In the genomic region with DNA sequence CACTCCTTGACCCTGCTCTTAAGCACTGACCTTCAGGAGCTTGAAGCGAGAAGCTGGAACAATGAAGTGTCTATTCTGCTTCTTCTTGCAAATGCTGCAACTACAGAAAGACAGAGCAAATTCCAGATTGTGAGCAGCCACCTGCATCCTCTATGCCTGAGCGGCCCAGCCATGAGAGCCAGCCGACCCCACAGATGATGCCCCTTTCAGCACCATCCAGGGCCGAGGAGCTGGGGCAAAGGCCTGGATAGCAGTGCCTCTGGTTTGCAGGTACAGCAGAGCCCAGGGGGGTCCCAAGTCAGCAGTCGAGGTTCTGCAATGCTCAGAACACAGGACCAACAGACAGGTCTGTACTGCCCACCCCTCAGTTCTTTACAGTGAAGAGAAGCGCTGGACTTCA, we compare ENCODE assay signal across 33 cellular contexts. TPM values are rescaled to one million over a fixed set of nuclear protein-coding genes. Genes with fewer than 3 reads are reported as not detected.
"Had no signal": no experiment of that assay in that cellular context is flagged by ENCODE, and none has a peak within 500 bp of the region (broad histone marks: within the 10 kb centered on the region; RNA-seq: fewer than 3 reads in every experiment).

No MANE protein-coding gene starts in this region.

- H3K4me2 ChIP-seq: SK-N-SH had no signal

- H3K9me3 Mint-ChIP-seq: activated CD4-positive, alpha-beta T cell treated with anti-CD3 and anti-CD28 coated beads, Interleukin-2, amount 10 ng/mL, durations not matched to agents 7 days and 5 days; activated naive CD4-positive, alpha-beta T cell treated with anti-CD3 and anti-CD28 coated beads, Interleukin-2, amount 50 U/mL, for 24 hours; activated naive CD8-positive, alpha-beta T cell treated with anti-CD3 and anti-CD28 coated beads, Interleukin-2, amount 10 ng/mL, durations not matched to agents 7 days and 5 days; activated T-cell treated with anti-CD3 and anti-CD28 coated beads, Interleukin-2, amount 50 U/mL, for 4 hours; activated T-helper 1 cell treated with anti-CD3 and anti-CD28 coated beads, Interleukin-12 subunit alpha, Interleukin-12 subunit beta, Interleukin-2, Interleukin-4 antibody, amounts not matched to agents 30 ng/mL and 10 ng/mL and 1 ng/mL, durations not matched to agents 14 hours and 24 hours and 36 hours; central memory CD8-positive, alpha-beta T cell; T-helper 1 cell treated with Interleukin-12 subunit alpha and Interleukin-12 subunit beta and Interleukin-4 antibody, amounts not matched to agents 30 μg/mL and 1 μg/mL, for 36 hours; T-helper 2 cell treated with Interferon-gamma antibody and Interleukin-4, amounts not matched to agents 5 μg/mL and 100 μg/mL, for 36 hours; WTC11 had no signal

- H3K4me3 Mint-ChIP-seq: activated CD4-positive, alpha-beta T cell treated with anti-CD3 and anti-CD28 coated beads for 36 hours; activated CD4-positive, alpha-beta T cell treated with anti-CD3 and anti-CD28 coated beads, Interleukin-2, amount 10 ng/mL, durations not matched to agents 7 days and 5 days; activated CD8-positive, alpha-beta T cell treated with anti-CD3 and anti-CD28 coated beads, Interleukin-2, amount 10 ng/mL, durations not matched to agents 7 days and 5 days; activated naive CD4-positive, alpha-beta T cell treated with anti-CD3 and anti-CD28 coated beads, Interleukin-2, amount 50 U/mL, for 24 hours; activated naive CD8-positive, alpha-beta T cell treated with anti-CD3 and anti-CD28 coated beads, Interleukin-2, amount 10 ng/mL, durations not matched to agents 7 days and 5 days; activated T-cell treated with anti-CD3 and anti-CD28 coated beads, Interleukin-2, amount 50 U/mL, for 4 hours; activated T-helper 1 cell treated with anti-CD3 and anti-CD28 coated beads, Interleukin-12 subunit alpha, Interleukin-12 subunit beta, Interleukin-2, Interleukin-4 antibody, amounts not matched to agents 30 ng/mL and 10 ng/mL and 1 ng/mL, durations not matched to agents 14 hours and 24 hours and 36 hours; central memory CD8-positive, alpha-beta T cell; T-helper 1 cell treated with Interleukin-12 subunit alpha and Interleukin-12 subunit beta and Interleukin-4 antibody, amounts not matched to agents 30 μg/mL and 1 μg/mL, for 36 hours; T-helper 2 cell treated with Interferon-gamma antibody and Interleukin-4, amounts not matched to agents 5 μg/mL and 100 μg/mL, for 36 hours; WTC11 had no signal

- H3K27me3 ChIP-seq: ascending aorta, cardiac muscle cell, MG63, Peyer's patch, SJSA1 had no signal

- H3K9ac ChIP-seq: SK-N-SH had no signal

- H3K27ac ChIP-seq: ascending aorta, cardiac muscle cell, Peyer's patch, SJSA1 had no signal

- H3K4me3 ChIP-seq: ascending aorta, cardiac muscle cell, K562, MG63, Peyer's patch, SJSA1 had no signal

- ATAC-seq: activated CD4-positive, alpha-beta T cell treated with anti-CD3 and anti-CD28 coated beads for 36 hours; activated CD4-positive, CD25-positive, alpha-beta regulatory T cell treated with anti-CD3 and anti-CD28 coated beads, Interleukin-2, amount 50 U/mL, for 24 hours; activated CD8-positive, alpha-beta T cell treated with anti-CD3 and anti-CD28 coated beads, Interleukin-2, amount 10 ng/mL, durations not matched to agents 7 days and 5 days; activated T-cell treated with anti-CD3 and anti-CD28 coated beads, Interleukin-2, amount 50 U/mL, for 4 hours; K562; PC-3; WTC11 had no signal

- H3K27me3 Mint-ChIP-seq: activated CD4-positive, alpha-beta T cell treated with anti-CD3 and anti-CD28 coated beads for 36 hours; activated CD4-positive, alpha-beta T cell treated with anti-CD3 and anti-CD28 coated beads, Interleukin-2, amount 10 ng/mL, durations not matched to agents 7 days and 5 days; activated naive CD4-positive, alpha-beta T cell treated with anti-CD3 and anti-CD28 coated beads, Interleukin-2, amount 50 U/mL, for 24 hours; activated naive CD8-positive, alpha-beta T cell treated with anti-CD3 and anti-CD28 coated beads, Interleukin-2, amount 10 ng/mL, durations not matched to agents 7 days and 5 days; central memory CD8-positive, alpha-beta T cell had no signal

- H3K9me2 ChIP-seq: SK-N-SH had no signal

- H3K27ac Mint-ChIP-seq: activated CD4-positive, alpha-beta T cell treated with anti-CD3 and anti-CD28 coated beads for 36 hours; activated CD4-positive, alpha-beta T cell treated with anti-CD3 and anti-CD28 coated beads, Interleukin-2, amount 10 ng/mL, durations not matched to agents 7 days and 5 days; activated CD8-positive, alpha-beta T cell treated with anti-CD3 and anti-CD28 coated beads, Interleukin-2, amount 10 ng/mL, durations not matched to agents 7 days and 5 days; activated naive CD4-positive, alpha-beta T cell treated with anti-CD3 and anti-CD28 coated beads, Interleukin-2, amount 50 U/mL, for 24 hours; activated naive CD8-positive, alpha-beta T cell treated with anti-CD3 and anti-CD28 coated beads, Interleukin-2, amount 10 ng/mL, durations not matched to agents 7 days and 5 days; activated T-helper 1 cell treated with anti-CD3 and anti-CD28 coated beads, Interleukin-12 subunit alpha, Interleukin-12 subunit beta, Interleukin-2, Interleukin-4 antibody, amounts not matched to agents 30 ng/mL and 10 ng/mL and 1 ng/mL, durations not matched to agents 14 hours and 24 hours and 36 hours; T-helper 1 cell treated with Interleukin-12 subunit alpha and Interleukin-12 subunit beta and Interleukin-4 antibody, amounts not matched to agents 30 μg/mL and 1 μg/mL, for 36 hours; T-helper 2 cell treated with Interferon-gamma antibody and Interleukin-4, amounts not matched to agents 5 μg/mL and 100 μg/mL, for 36 hours; WTC11 had no signal

- DNase-seq: activated CD4-positive, alpha-beta T cell treated with anti-CD3 and anti-CD28 coated beads for 36 hours; activated CD4-positive, alpha-beta T cell treated with anti-CD3 and anti-CD28 coated beads, Interleukin-2, amount 10 ng/mL, durations not matched to agents 7 days and 5 days; activated CD4-positive, alpha-beta T cell treated with anti-CD3 and anti-CD28 coated beads, Interleukin-2, amount 50 U/mL, for 48 hours; activated CD8-positive, alpha-beta T cell treated with anti-CD3 and anti-CD28 coated beads, Interleukin-2, amount 10 ng/mL, durations not matched to agents 7 days and 5 days; activated naive CD4-positive, alpha-beta T cell; activated naive CD8-positive, alpha-beta T cell treated with anti-CD3 and anti-CD28 coated beads, Interleukin-2, amount 10 ng/mL, durations not matched to agents 7 days and 5 days; activated T-cell treated with anti-CD3 and anti-CD28 coated beads, Interleukin-2, amount 50 U/mL, for 4 hours; amygdala; Karpas-422; MG63; NCI-H1048; NCI-H1105 treated with DMSO at 0.1 percent for 48 hours; NCI-H1436 treated with DMSO at 0.1 percent for 48 hours; NCI-H1694 treated with DMSO at 0.1 percent for 48 hours; NCI-H2029; NCI-H345; NCI-H524 treated with DMSO at 0.1 percent for 48 hours; PC-3; Peyer's patch; RPMI8226; SHP77 treated with DMSO at 0.1 percent for 48 hours; SK-N-SH had no signal

- H3K9me3 ChIP-seq: ascending aorta, MG63, Peyer's patch, SJSA1, SK-N-SH had no signal

RNA-seq across cellular contexts. Expression of gene CENPV, which starts 4.7 kb away (rescaled TPM):
- total RNA-seq: PC-3 had no signal
